In the genomic region with DNA sequence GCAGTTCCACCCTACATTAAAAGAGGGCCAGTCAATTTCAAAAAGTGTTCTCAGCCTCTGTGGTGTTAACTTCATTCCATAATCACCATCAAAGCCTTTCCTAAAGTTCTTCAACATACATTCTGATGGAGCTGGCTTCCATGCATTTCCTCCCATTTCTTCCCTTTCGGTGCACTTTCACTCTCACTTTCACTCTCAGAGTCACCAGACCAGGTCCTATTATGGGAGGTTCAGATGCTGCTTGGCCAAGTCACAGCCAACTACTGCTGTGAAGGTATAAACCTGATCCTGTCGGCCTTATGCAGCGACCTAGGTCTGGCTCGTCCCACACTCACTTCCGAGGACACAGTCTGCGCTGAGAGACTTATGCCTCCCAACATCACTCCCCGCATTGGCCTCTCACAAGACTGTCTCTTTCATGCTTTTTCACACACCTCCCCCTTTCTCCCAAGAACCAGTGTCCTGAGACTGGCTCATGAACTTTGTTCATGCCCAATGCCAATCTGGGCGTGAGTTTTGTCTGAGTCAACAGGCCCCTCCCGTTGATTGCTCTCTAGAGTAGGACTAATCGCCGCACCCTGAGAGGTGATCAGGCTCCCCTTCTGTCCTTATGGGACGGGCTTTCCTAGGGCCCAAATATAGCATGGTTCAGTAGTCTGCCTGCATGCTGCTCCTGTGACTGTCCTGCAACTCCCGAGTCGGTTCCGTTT, we compare ENCODE assay signal across 16 cellular contexts.
DNase-seq lines count a peak whose midpoint lies in the region; ATAC-seq and TF ChIP-seq lines count a peak whose summit lies in the region.
"Had no signal": no experiment of that assay in that cellular context is flagged by ENCODE, and none has a peak within 500 bp of the region (broad histone marks: within the 10 kb centered on the region; RNA-seq: fewer than 3 reads in every experiment).

No MANE protein-coding gene starts in this region.

- H3K9me3 ChIP-seq in colonic mucosa, result no peaks in the 10 kb centered on the region

- H3K36me3 ChIP-seq in colonic mucosa, result no peaks in the 10 kb centered on the region

- intact Hi-C loops in colonic mucosa (cut with DNase I), result no loop called here
- intact Hi-C loops in left colon (cut with DNase I, micrococcal nuclease), result no loop called here

- H3K4me3 ChIP-seq in colonic mucosa (no peak overlapping the region), skin epidermis (no peak overlapping the region)

- DNase-seq in Daoy (ENCODE audit: low read depth) (peak; percentile 9), colonic mucosa (peak; percentile 68), left colon (peak; percentile 53 to 71), dermis blood vessel endothelial cell (no peak), RWPE1 (ENCODE audit: low spot score) (no peak), GM19240 (ENCODE audit: insufficient read length, low spot score) (no peak)
- DNase-seq: C1 segment of cervical spinal cord, IMR-90, Kasumi-1, NCI-H1417, NCI-H2029, NCI-H2171 treated with DMSO at 0.1 percent for 48 hours, NCI-H510A, NCI-H82 had no signal

- CTCF ChIA-PET in RWPE1 (lab: Yijun Ruan, JAX), result no interaction called here

- POLR2A ChIA-PET in RWPE1 (lab: Yijun Ruan, JAX; ENCODE audit: low non-redundant PET), result no interaction called here

- H3K9ac ChIP-seq in colonic mucosa (ENCODE audit: low read depth in 2 of 2, low read length in 2 of 2), result no peak overlapping the region

- H3K27ac ChIP-seq in colonic mucosa, result peak overlapping the region; percentile 53
- peak overlapping the region in 11 of 21 experiments; percentile 28 to 67 (median 48) for H3K27ac ChIP-seq in skin epidermis
- no peak overlapping the region for H3K27ac ChIP-seq in RWPE1

- peak; percentile 90 for ATAC-seq in left colon
- ATAC-seq in HG03108 (IDR thresholded peaks at IDR 0.05; ENCODE audit: unreplicated experiment), result no peak

- TF ChIP-seq CTCF in colonic mucosa (IDR thresholded peaks at IDR 0.05) (no peak), RWPE1 (conservative IDR thresholded peaks at IDR 0.05; ENCODE audit: low read depth) (no peak)

- H3K27me3 ChIP-seq in colonic mucosa, result no peaks in the 10 kb centered on the region

- no peaks in the 10 kb centered on the region for H3K4me1 ChIP-seq in colonic mucosa

Comparison
In these comparisons a context has a peak if more than half of its experiments do, and no peak if none do; other contexts are left out.
1. DNase-seq: peak in Daoy (single experiment), colonic mucosa (single experiment) and left colon (2 of 2); none in dermis blood vessel endothelial cell (single experiment), RWPE1 (single experiment) and GM19240 (single experiment).